ENCODE assay signal across 24 cellular contexts in the genomic region with DNA sequence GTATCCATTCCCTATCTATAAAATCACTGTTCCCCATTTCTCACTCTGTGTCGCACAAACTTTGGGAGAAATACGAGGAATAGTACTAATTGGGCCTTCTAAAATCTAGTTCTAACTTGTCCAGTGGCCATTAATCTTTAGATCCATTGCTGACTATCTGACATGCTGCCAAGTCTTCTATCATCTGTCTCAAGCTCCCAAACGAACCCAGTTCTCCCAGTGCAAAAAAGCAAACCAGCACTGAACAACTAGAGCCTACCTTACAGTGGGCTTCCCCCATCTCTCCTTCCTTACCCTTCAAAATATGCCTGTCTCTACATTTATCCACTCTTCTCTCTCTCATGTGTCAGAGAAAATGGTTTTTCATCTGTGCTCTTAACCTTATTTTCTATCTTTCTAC. TPM values are rescaled to one million over a fixed set of nuclear protein-coding genes. Genes with fewer than 3 reads are reported as not detected.
DNase-seq lines count a peak whose midpoint lies in the region; ATAC-seq, FAIRE-seq and TF ChIP-seq lines count a peak whose summit lies in the region.
"Had no signal": no experiment of that assay in that cellular context is flagged by ENCODE, and none has a peak within 500 bp of the region (broad histone marks: within the 10 kb centered on the region; RNA-seq: fewer than 3 reads in every experiment).

No MANE protein-coding gene starts in this region.

- no peaks in the 10 kb centered on the region for H3K9me1 ChIP-seq in K562 (ENCODE audit: control insufficient read depth, insufficient read depth, low read length)

- TF ChIP-seq EP300 in HepG2 (IDR thresholded peaks at IDR 0.05; ENCODE audit: low read depth in 2 of 2, low read length in 2 of 2): no peak
- TF ChIP-seq EP300 in HepG2 (CRISPR knock-in tag; IDR thresholded peaks at IDR 0.05; ENCODE audit: borderline replicate concordance): no peak
- TF ChIP-seq EP300 in K562 (IDR thresholded peaks at IDR 0.05; ENCODE audit: low read length): no peak

- H3K27ac ChIP-seq in HepG2 (ENCODE audit: extremely low read length, insufficient read depth, low read length): no peak overlapping the region
- no peak overlapping the region for H3K27ac ChIP-seq in right lobe of liver
- no peak overlapping the region for H3K27ac ChIP-seq in K562 (ENCODE audit: extremely low read depth, low read depth, low read length)
- H3K27ac ChIP-seq in adrenal gland: no peak overlapping the region
- H3K27ac ChIP-seq: 22Rv1, A549, BLaER1 had no signal

- H3K4me2 ChIP-seq in HepG2 (ENCODE audit: low read depth, low read length): no peak overlapping the region
- H3K4me2 ChIP-seq in K562 (ENCODE audit: insufficient read depth, low read length): no peak overlapping the region
- H3K4me2 ChIP-seq: A549, BLaER1 had no signal

- H3K79me2 ChIP-seq in HepG2 (ENCODE audit: insufficient read depth, low read length) (no peaks in the 10 kb centered on the region), K562 (ENCODE audit: control insufficient read depth, insufficient read depth, low read length) (no peaks in the 10 kb centered on the region)

- BruUV-seq in HepG2 (replicated peaks; lab: Mats Ljungman, UMichigan) (no TSS peak), K562 (replicated peaks; lab: Mats Ljungman, UMichigan) (no TSS peak)

- no peaks in the 10 kb centered on the region for H4K20me1 ChIP-seq in HepG2 (ENCODE audit: insufficient read depth, low read length)
- no peaks in the 10 kb centered on the region for H4K20me1 ChIP-seq in K562 (replicated peaks; ENCODE audit: control insufficient read depth, insufficient read depth, low read length)
- H4K20me1 ChIP-seq: BLaER1 had no signal

- no peak overlapping the region for H2AFZ ChIP-seq in HepG2 (ENCODE audit: low read length)
- no peak overlapping the region for H2AFZ ChIP-seq in K562 (ENCODE audit: low read depth, low read length)

- WGBS in HepG2 (ENCODE audit: low lambda C conversion rate): 1% methylated on average over 3 of the region's 3 CpGs
- WGBS in right lobe of liver (ENCODE audit: insufficient coverage, low coverage, low lambda C conversion rate, missing lambda C conversion rate): 58% methylated on average over 2 of the region's 3 CpGs
- WGBS in K562 (ENCODE audit: insufficient coverage, low coverage, missing lambda C conversion rate): 0% methylated on average over 3 of the region's 3 CpGs
- 76 to 85% (median 81%) methylated on average over 3 of the region's 3 CpGs for WGBS in adrenal gland, 4 donors

- CTCF ChIA-PET in HepG2 (lab: Yijun Ruan, JAX; ENCODE audit: low intra/inter-chr PET ratio, low total read pairs): no interaction called here
- CTCF ChIA-PET in K562 (lab: Yijun Ruan, JAX; ENCODE audit: low intra/inter-chr PET ratio): no interaction called here

- TF ChIP-seq POLR2A in HepG2 (IDR thresholded peaks at IDR 0.05; ENCODE audit: insufficient read depth in 1 of 2, low read depth in 2 of 2, low read length in 2 of 2) (no peak), right lobe of liver (IDR thresholded peaks at IDR 0.05) (no peak), K562 (conservative IDR thresholded peaks at IDR 0.05) (no peak), adrenal gland (IDR thresholded peaks at IDR 0.05) (no peak)

- H3K27me3 ChIP-seq in HepG2 (ENCODE audit: control insufficient read depth in 1 of 2, insufficient read depth in 2 of 2, low read length in 2 of 2) (no peaks in the 10 kb centered on the region), right lobe of liver (no peaks in the 10 kb centered on the region), K562 (ENCODE audit: control insufficient read depth in 2 of 2, insufficient read depth in 2 of 2, low read length in 2 of 2) (no peaks in the 10 kb centered on the region), adrenal gland (no peaks in the 10 kb centered on the region)
- H3K27me3 ChIP-seq: BE2C, BLaER1 had no signal

- in situ Hi-C loops in HepG2 (cut with HindIII; ENCODE audit: extremely low pct_ligation_motif_present, low pct_unique_long_range_greater_than_20kb) (no loop called here), K562 (cut with MboI) (no loop called here)

- TF ChIP-seq CTCF in HepG2 (CRISPR knock-in tag; IDR thresholded peaks at IDR 0.05) (no peak), right lobe of liver (IDR thresholded peaks at IDR 0.05) (no peak), K562 (IDR thresholded peaks at IDR 0.05 in 2 of 3, conservative IDR thresholded peaks at IDR 0.05 in 1 of 3; ENCODE audit: insufficient read depth in 2 of 3, low read depth in 1 of 3, low read length in 3 of 3) (no peak), adrenal gland (IDR thresholded peaks at IDR 0.05) (no peak)

- intact Hi-C loops in HepG2 (cut with micrococcal nuclease; ENCODE audit: unreplicated experiment): no loop called here
- intact Hi-C loops in right lobe of liver (cut with DNase I): no loop called here
- intact Hi-C loops in K562 (cut with micrococcal nuclease): no loop called here
- intact Hi-C loops in adrenal gland (cut with DNase I): no loop called here

- TF ChIP-seq RAD21 in HepG2 (CRISPR knock-in tag; IDR thresholded peaks at IDR 0.05): no peak
- TF ChIP-seq RAD21 in K562 (CRISPR knock-in tag; conservative IDR thresholded peaks at IDR 0.05 in 1 of 2, IDR thresholded peaks at IDR 0.05 in 1 of 2): no peak

- POLR2A ChIA-PET in HepG2 (lab: Yijun Ruan, JAX): no interaction called here
- POLR2A ChIA-PET in K562 (lab: Yijun Ruan, JAX): no interaction called here

- FAIRE-seq in HepG2 (lab: Jason Lieb, UNC): no peak
- no peak for FAIRE-seq in K562 (lab: Jason Lieb, UNC)
- FAIRE-seq: A549, G401.6, GM12891, GM19239 had no signal

- no peaks in the 10 kb centered on the region for H3K4me1 ChIP-seq in HepG2 (ENCODE audit: insufficient read depth, low read length)
- H3K4me1 ChIP-seq in right lobe of liver: no peaks in the 10 kb centered on the region
- H3K4me1 ChIP-seq in K562 (replicated peaks in 1 of 2; ENCODE audit: control insufficient read depth in 2 of 2, insufficient read depth in 2 of 2, low read length in 2 of 2): no peaks in the 10 kb centered on the region
- no peaks in the 10 kb centered on the region for H3K4me1 ChIP-seq in adrenal gland (replicated peaks in 1 of 2)
- H3K4me1 ChIP-seq: A549, BE2C, BLaER1 had no signal

- ATAC-seq in HepG2: no peak
- no peak for ATAC-seq in right lobe of liver
- no peak for ATAC-seq in K562
- ATAC-seq in esophagus mucosa: peak; percentile 17
- ATAC-seq: A549 had no signal

- H3K4me3 ChIP-seq in HepG2 (replicated peaks in 1 of 3; ENCODE audit: insufficient read depth in 1 of 3, low read depth in 2 of 3, low read length in 3 of 3) (no peak overlapping the region), right lobe of liver (no peak overlapping the region), K562 (no peak overlapping the region), adrenal gland (no peak overlapping the region)
- H3K4me3 ChIP-seq: A549, BLaER1 had no signal

- no peak for DNase-seq in HepG2 (ENCODE audit: low spot score)
- no peak for DNase-seq in right lobe of liver
- DNase-seq in K562 (ENCODE audit: extremely low read depth in 1 of 4, low spot score in 3 of 4): no peak
- DNase-seq in adrenal gland: no peak
- DNase-seq in AG08395 (ENCODE audit: low spot score): no peak
- no peak for DNase-seq in activated T-cell treated with anti-CD3 and anti-CD28 coated beads, Interleukin-2, amount 50 U/mL, for 48 hours
- DNase-seq: BE2C; C1 segment of cervical spinal cord; CD4-positive, alpha-beta memory T cell; CD4-positive, CD25-positive, alpha-beta regulatory T cell; CD8-positive, alpha-beta memory T cell; COR-L47; DMS 273 treated with DMSO at 0.1 percent for 48 hours; DMS79 treated with DMSO at 0.1 percent for 48 hours; GF-D8 had no signal

- no peak overlapping the region for H3K9ac ChIP-seq in HepG2 (ENCODE audit: insufficient read depth, low read depth, low read length)
- no peak overlapping the region for H3K9ac ChIP-seq in K562 (ENCODE audit: insufficient read depth in 1 of 2, low read depth in 2 of 2, low read length in 2 of 2)
- H3K9ac ChIP-seq: BLaER1 had no signal

- H3K9me3 ChIP-seq in HepG2 (ENCODE audit: low read length): no peaks in the 10 kb centered on the region
- peaks cover 0 to 3% (median 0%) of the 10 kb centered on the region in 4 donors for H3K9me3 ChIP-seq in right lobe of liver
- 0 out of 2 replicates have a peak, but pooled peaks cover 2% of the 10 kb centered on the region for H3K9me3 ChIP-seq in K562 (replicated peaks; ENCODE audit: control insufficient read depth, insufficient read depth, low read depth, low read length)
- H3K9me3 ChIP-seq in adrenal gland (replicated peaks in 1 of 3): no peaks in the 10 kb centered on the region
- H3K9me3 ChIP-seq: A549, BE2C, BLaER1 had no signal

- H3K36me3 ChIP-seq in HepG2 (replicated peaks in 1 of 2; ENCODE audit: control insufficient read depth in 1 of 2, insufficient read depth in 2 of 2, low read length in 2 of 2): no peaks in the 10 kb centered on the region
- no peaks in the 10 kb centered on the region for H3K36me3 ChIP-seq in right lobe of liver
- H3K36me3 ChIP-seq in K562 (ENCODE audit: control insufficient read depth, insufficient read depth, low read length): no peaks in the 10 kb centered on the region
- H3K36me3 ChIP-seq in adrenal gland (replicated peaks in 1 of 2): no peaks in the 10 kb centered on the region
- H3K36me3 ChIP-seq: BE2C, BLaER1 had no signal

RNA-seq across cellular contexts. Expression of gene SPINK7, which starts 3.2 kb away (rescaled TPM):
- total RNA-seq in HepG2 (2016; rRNA removed; fragmentation: Illumina TruSeq; extraction: Trizol) (not detected in 2 replicates), right lobe of liver (not detected), K562 (2014; rRNA removed) (not detected in 2 replicates), K562 (2014; rRNA removed; fragmentation: Illumina TruSeq; extraction: Trizol) (not detected in 2 replicates), K562 (2015; rRNA removed; fragmentation: Illumina TruSeq; extraction: Trizol) (not detected in 2 replicates), K562 (2021) (not detected in 2 replicates), esophagus mucosa (138 TPM), adrenal gland (not detected)
- total RNA-seq in HepG2 (2016; cell fraction: cytosol; rRNA removed; fragmentation: Illumina TruSeq; extraction: Trizol; ENCODE audit: low read depth): not detected in 2 replicates
- total RNA-seq in HepG2 (2016; cell fraction: insoluble cytoplasmic fraction; rRNA removed; fragmentation: Illumina TruSeq; extraction: Trizol): not detected in 2 replicates
- not detected in 2 replicates for total RNA-seq in HepG2 (2016; cell fraction: membrane; rRNA removed; fragmentation: Illumina TruSeq; extraction: Trizol)
- total RNA-seq in HepG2 (2016; cell fraction: nucleus; rRNA removed; fragmentation: Illumina TruSeq; extraction: Trizol): not detected in 2 replicates
- polyA plus RNA-seq in HepG2 (2011; rRNA removed) (0.15 TPM in 1 of 2 replicates, not detected in the other), K562 (2011; rRNA removed) (not detected in 2 replicates), K562 (2014; fragmentation: Illumina TruSeq; extraction: Trizol) (not detected in 2 replicates), K562 (2014; fragmentation: Nextera tagmentation; extraction: Ambion mirVana) (not detected), K562 (2014; rRNA removed) (not detected in 2 replicates), adrenal gland (not detected)
- polyA plus RNA-seq in HepG2 (2011; cell fraction: cytosol; rRNA removed): not detected in 2 replicates
- polyA plus RNA-seq in HepG2 (2011; cell fraction: nucleus; rRNA removed): not detected in 2 replicates
- polyA plus RNA-seq in HepG2 (2012): not detected in 2 replicates
- not detected in 2 replicates for polyA plus RNA-seq in HepG2 (2016; cell fraction: cytosol; fragmentation: Illumina TruSeq; extraction: Trizol; ENCODE audit: low read depth)
- polyA plus RNA-seq in HepG2 (2016; cell fraction: insoluble cytoplasmic fraction; fragmentation: Illumina TruSeq; extraction: Trizol; ENCODE audit: low read depth): not detected in 2 replicates
- not detected in 2 replicates for polyA plus RNA-seq in HepG2 (2016; cell fraction: membrane; fragmentation: Illumina TruSeq; extraction: Trizol; ENCODE audit: low read depth)
- polyA plus RNA-seq in HepG2 (2016; cell fraction: nucleus; fragmentation: Illumina TruSeq; extraction: Trizol; ENCODE audit: insufficient read depth, low read depth): not detected in 2 replicates
- not detected in 2 replicates for polyA minus RNA-seq in HepG2 (2011; rRNA and poly(A)+ RNA removed; ENCODE audit: low replicate concordance)
- polyA minus RNA-seq in HepG2 (2011; cell fraction: cytosol; rRNA and poly(A)+ RNA removed): not detected in 2 replicates
- polyA minus RNA-seq in HepG2 (2011; cell fraction: nucleus; rRNA and poly(A)+ RNA removed): not detected in 2 replicates
- not detected in 2 replicates for total RNA-seq in K562 (2011; cell fraction: chromatin; rRNA removed; ENCODE audit: low replicate concordance)
- total RNA-seq in K562 (2011; cell fraction: nucleolus; rRNA removed): not detected in 2 replicates
- total RNA-seq in K562 (2011; cell fraction: nucleoplasm; rRNA removed): not detected in 2 replicates
- not detected in 2 replicates for polyA plus RNA-seq in K562 (2011; cell fraction: cytosol; rRNA removed)
- not detected in 2 replicates for polyA plus RNA-seq in K562 (2011; cell fraction: nucleus; rRNA removed)
- not detected in 2 replicates for polyA plus RNA-seq in K562 (2012)
- not detected in 2 replicates for polyA minus RNA-seq in K562 (2011; rRNA and poly(A)+ RNA removed)
- not detected in 2 replicates for polyA minus RNA-seq in K562 (2011; cell fraction: cytosol; rRNA and poly(A)+ RNA removed)
- polyA minus RNA-seq in K562 (2011; cell fraction: nucleus; rRNA and poly(A)+ RNA removed): not detected in 2 replicates
- total RNA-seq: A172; CD4-positive, alpha-beta memory T cell; CD4-positive, CD25-positive, alpha-beta regulatory T cell; CD8-positive, alpha-beta memory T cell had no signal
- polyA plus RNA-seq: A549; CD14-positive monocyte; CD4-positive, alpha-beta memory T cell; CD4-positive, CD25-positive, alpha-beta regulatory T cell; CD8-positive, alpha-beta memory T cell had no signal

RNA-seq across cellular contexts. Expression of gene SPINK9, which starts 26.3 kb away (rescaled TPM):
- total RNA-seq in HepG2 (2016; rRNA removed; fragmentation: Illumina TruSeq; extraction: Trizol): not detected in 2 replicates
- total RNA-seq in HepG2 (2016; cell fraction: cytosol; rRNA removed; fragmentation: Illumina TruSeq; extraction: Trizol; ENCODE audit: low read depth): not detected in 2 replicates
- total RNA-seq in HepG2 (2016; cell fraction: insoluble cytoplasmic fraction; rRNA removed; fragmentation: Illumina TruSeq; extraction: Trizol): not detected in 2 replicates
- not detected in 2 replicates for total RNA-seq in HepG2 (2016; cell fraction: membrane; rRNA removed; fragmentation: Illumina TruSeq; extraction: Trizol)
- not detected in 2 replicates for total RNA-seq in HepG2 (2016; cell fraction: nucleus; rRNA removed; fragmentation: Illumina TruSeq; extraction: Trizol)
- not detected in 2 replicates for polyA plus RNA-seq in HepG2 (2011; rRNA removed)
- not detected in 2 replicates for polyA plus RNA-seq in HepG2 (2011; cell fraction: cytosol; rRNA removed)
- polyA plus RNA-seq in HepG2 (2011; cell fraction: nucleus; rRNA removed): not detected in 2 replicates
- not detected in 2 replicates for polyA plus RNA-seq in HepG2 (2012)
- polyA plus RNA-seq in HepG2 (2016; cell fraction: cytosol; fragmentation: Illumina TruSeq; extraction: Trizol; ENCODE audit: low read depth): not detected in 2 replicates
- polyA plus RNA-seq in HepG2 (2016; cell fraction: insoluble cytoplasmic fraction; fragmentation: Illumina TruSeq; extraction: Trizol; ENCODE audit: low read depth): not detected in 2 replicates
- polyA plus RNA-seq in HepG2 (2016; cell fraction: membrane; fragmentation: Illumina TruSeq; extraction: Trizol; ENCODE audit: low read depth): not detected in 2 replicates
- polyA plus RNA-seq in HepG2 (2016; cell fraction: nucleus; fragmentation: Illumina TruSeq; extraction: Trizol; ENCODE audit: insufficient read depth, low read depth): not detected in 2 replicates
- not detected in 2 replicates for polyA minus RNA-seq in HepG2 (2011; rRNA and poly(A)+ RNA removed; ENCODE audit: low replicate concordance)
- polyA minus RNA-seq in HepG2 (2011; cell fraction: cytosol; rRNA and poly(A)+ RNA removed): not detected in 2 replicates
- not detected in 2 replicates for polyA minus RNA-seq in HepG2 (2011; cell fraction: nucleus; rRNA and poly(A)+ RNA removed)
- not detected for total RNA-seq in right lobe of liver
- total RNA-seq in K562 (2011; cell fraction: chromatin; rRNA removed; ENCODE audit: low replicate concordance): not detected in 2 replicates
- total RNA-seq in K562 (2011; cell fraction: nucleolus; rRNA removed): not detected in 2 replicates
- not detected in 2 replicates for total RNA-seq in K562 (2011; cell fraction: nucleoplasm; rRNA removed)
- total RNA-seq in K562 (2014; rRNA removed): not detected in 2 replicates
- total RNA-seq in K562 (2014; rRNA removed; fragmentation: Illumina TruSeq; extraction: Trizol): not detected in 2 replicates
- not detected in 2 replicates for total RNA-seq in K562 (2015; rRNA removed; fragmentation: Illumina TruSeq; extraction: Trizol)
- not detected in 2 replicates for total RNA-seq in K562 (2021)
- polyA plus RNA-seq in K562 (2011; rRNA removed): not detected in 2 replicates
- polyA plus RNA-seq in K562 (2011; cell fraction: cytosol; rRNA removed): not detected in 2 replicates
- polyA plus RNA-seq in K562 (2011; cell fraction: nucleus; rRNA removed): not detected in 2 replicates
- polyA plus RNA-seq in K562 (2012): not detected in 2 replicates
- not detected in 2 replicates for polyA plus RNA-seq in K562 (2014; fragmentation: Illumina TruSeq; extraction: Trizol)
- polyA plus RNA-seq in K562 (2014; fragmentation: Nextera tagmentation; extraction: Ambion mirVana): not detected
- polyA plus RNA-seq in K562 (2014; rRNA removed): not detected in 2 replicates
- polyA minus RNA-seq in K562 (2011; rRNA and poly(A)+ RNA removed): not detected in 2 replicates
- not detected in 2 replicates for polyA minus RNA-seq in K562 (2011; cell fraction: cytosol; rRNA and poly(A)+ RNA removed)
- not detected in 2 replicates for polyA minus RNA-seq in K562 (2011; cell fraction: nucleus; rRNA and poly(A)+ RNA removed)
- total RNA-seq in esophagus mucosa: not detected
- under 1 TPM in 1 of 8 donors, not detected in 7; 0.78 TPM for total RNA-seq in adrenal gland
- polyA plus RNA-seq in adrenal gland: under 1 TPM in 1 of 3 donors, not detected in 2; 0.59 TPM
- total RNA-seq: A172; CD4-positive, alpha-beta memory T cell; CD4-positive, CD25-positive, alpha-beta regulatory T cell; CD8-positive, alpha-beta memory T cell had no signal
- polyA plus RNA-seq: A549; CD14-positive monocyte; CD4-positive, alpha-beta memory T cell; CD4-positive, CD25-positive, alpha-beta regulatory T cell; CD8-positive, alpha-beta memory T cell had no signal

RNA-seq across cellular contexts. Expression of gene SPINK13, which starts 40.4 kb away (rescaled TPM):
- total RNA-seq in HepG2 (2016; rRNA removed; fragmentation: Illumina TruSeq; extraction: Trizol): not detected in 2 replicates
- total RNA-seq in HepG2 (2016; cell fraction: cytosol; rRNA removed; fragmentation: Illumina TruSeq; extraction: Trizol; ENCODE audit: low read depth): not detected in 2 replicates
- total RNA-seq in HepG2 (2016; cell fraction: insoluble cytoplasmic fraction; rRNA removed; fragmentation: Illumina TruSeq; extraction: Trizol): not detected in 2 replicates
- total RNA-seq in HepG2 (2016; cell fraction: membrane; rRNA removed; fragmentation: Illumina TruSeq; extraction: Trizol): not detected in 2 replicates
- total RNA-seq in HepG2 (2016; cell fraction: nucleus; rRNA removed; fragmentation: Illumina TruSeq; extraction: Trizol): not detected in 2 replicates
- not detected in 2 replicates for polyA plus RNA-seq in HepG2 (2011; rRNA removed)
- not detected in 2 replicates for polyA plus RNA-seq in HepG2 (2011; cell fraction: cytosol; rRNA removed)
- not detected in 2 replicates for polyA plus RNA-seq in HepG2 (2011; cell fraction: nucleus; rRNA removed)
- polyA plus RNA-seq in HepG2 (2012): not detected in 2 replicates
- not detected in 2 replicates for polyA plus RNA-seq in HepG2 (2016; cell fraction: cytosol; fragmentation: Illumina TruSeq; extraction: Trizol; ENCODE audit: low read depth)
- not detected in 2 replicates for polyA plus RNA-seq in HepG2 (2016; cell fraction: insoluble cytoplasmic fraction; fragmentation: Illumina TruSeq; extraction: Trizol; ENCODE audit: low read depth)
- polyA plus RNA-seq in HepG2 (2016; cell fraction: membrane; fragmentation: Illumina TruSeq; extraction: Trizol; ENCODE audit: low read depth): not detected in 2 replicates
- polyA plus RNA-seq in HepG2 (2016; cell fraction: nucleus; fragmentation: Illumina TruSeq; extraction: Trizol; ENCODE audit: insufficient read depth, low read depth): not detected in 2 replicates
- polyA minus RNA-seq in HepG2 (2011; rRNA and poly(A)+ RNA removed; ENCODE audit: low replicate concordance): 5.4 TPM in 1 of 2 replicates, not detected in the other
- not detected in 2 replicates for polyA minus RNA-seq in HepG2 (2011; cell fraction: cytosol; rRNA and poly(A)+ RNA removed)
- polyA minus RNA-seq in HepG2 (2011; cell fraction: nucleus; rRNA and poly(A)+ RNA removed): not detected in 2 replicates
- total RNA-seq in right lobe of liver: not detected
- not detected in 2 replicates for total RNA-seq in K562 (2011; cell fraction: chromatin; rRNA removed; ENCODE audit: low replicate concordance)
- not detected in 2 replicates for total RNA-seq in K562 (2011; cell fraction: nucleolus; rRNA removed)
- not detected in 2 replicates for total RNA-seq in K562 (2011; cell fraction: nucleoplasm; rRNA removed)
- total RNA-seq in K562 (2014; rRNA removed): not detected in 2 replicates
- total RNA-seq in K562 (2014; rRNA removed; fragmentation: Illumina TruSeq; extraction: Trizol): not detected in 2 replicates
- not detected in 2 replicates for total RNA-seq in K562 (2015; rRNA removed; fragmentation: Illumina TruSeq; extraction: Trizol)
- not detected in 2 replicates for total RNA-seq in K562 (2021)
- polyA plus RNA-seq in K562 (2011; rRNA removed): 0.07 TPM in 1 of 2 replicates, not detected in the other
- polyA plus RNA-seq in K562 (2011; cell fraction: cytosol; rRNA removed): not detected in 2 replicates
- not detected in 2 replicates for polyA plus RNA-seq in K562 (2011; cell fraction: nucleus; rRNA removed)
- not detected in 2 replicates for polyA plus RNA-seq in K562 (2012)
- not detected in 2 replicates for polyA plus RNA-seq in K562 (2014; fragmentation: Illumina TruSeq; extraction: Trizol)
- polyA plus RNA-seq in K562 (2014; fragmentation: Nextera tagmentation; extraction: Ambion mirVana): not detected
- polyA plus RNA-seq in K562 (2014; rRNA removed): not detected in 2 replicates
- not detected in 2 replicates for polyA minus RNA-seq in K562 (2011; rRNA and poly(A)+ RNA removed)
- polyA minus RNA-seq in K562 (2011; cell fraction: cytosol; rRNA and poly(A)+ RNA removed): not detected in 2 replicates
- polyA minus RNA-seq in K562 (2011; cell fraction: nucleus; rRNA and poly(A)+ RNA removed): not detected in 2 replicates
- not detected for total RNA-seq in esophagus mucosa
- 1 to 10 TPM in 4 of 8 donors, under 1 TPM in 1, not detected in 3; 0.46 to 3.2 (median 1.7) TPM for total RNA-seq in adrenal gland
- 1 to 10 TPM; 2.1 to 6.1 (median 5.7) TPM for polyA plus RNA-seq in adrenal gland
- total RNA-seq: A172; CD4-positive, alpha-beta memory T cell; CD4-positive, CD25-positive, alpha-beta regulatory T cell; CD8-positive, alpha-beta memory T cell had no signal
- polyA plus RNA-seq: CD14-positive monocyte; CD4-positive, alpha-beta memory T cell; CD4-positive, CD25-positive, alpha-beta regulatory T cell; CD8-positive, alpha-beta memory T cell had no signal

Comparison
In these comparisons a context has a peak if more than half of its experiments do, and no peak if none do; other contexts are left out.
1. RNA of gene SPINK7, which starts 3.2 kb away (total RNA-seq): 138 TPM in esophagus mucosa (single experiment); not detected in HepG2, not detected in right lobe of liver, not detected in K562 and not detected in adrenal gland; every median in the first group is over 100 times any median in the second.
2. Of the 241 proteins assayed by ChIP-seq in both HepG2 and K562: peak only in HepG2: none; only in K562: MEIS2; in both: none; in neither: 240.